1 cellular context compared by ENCODE assay signal in the genomic region with DNA sequence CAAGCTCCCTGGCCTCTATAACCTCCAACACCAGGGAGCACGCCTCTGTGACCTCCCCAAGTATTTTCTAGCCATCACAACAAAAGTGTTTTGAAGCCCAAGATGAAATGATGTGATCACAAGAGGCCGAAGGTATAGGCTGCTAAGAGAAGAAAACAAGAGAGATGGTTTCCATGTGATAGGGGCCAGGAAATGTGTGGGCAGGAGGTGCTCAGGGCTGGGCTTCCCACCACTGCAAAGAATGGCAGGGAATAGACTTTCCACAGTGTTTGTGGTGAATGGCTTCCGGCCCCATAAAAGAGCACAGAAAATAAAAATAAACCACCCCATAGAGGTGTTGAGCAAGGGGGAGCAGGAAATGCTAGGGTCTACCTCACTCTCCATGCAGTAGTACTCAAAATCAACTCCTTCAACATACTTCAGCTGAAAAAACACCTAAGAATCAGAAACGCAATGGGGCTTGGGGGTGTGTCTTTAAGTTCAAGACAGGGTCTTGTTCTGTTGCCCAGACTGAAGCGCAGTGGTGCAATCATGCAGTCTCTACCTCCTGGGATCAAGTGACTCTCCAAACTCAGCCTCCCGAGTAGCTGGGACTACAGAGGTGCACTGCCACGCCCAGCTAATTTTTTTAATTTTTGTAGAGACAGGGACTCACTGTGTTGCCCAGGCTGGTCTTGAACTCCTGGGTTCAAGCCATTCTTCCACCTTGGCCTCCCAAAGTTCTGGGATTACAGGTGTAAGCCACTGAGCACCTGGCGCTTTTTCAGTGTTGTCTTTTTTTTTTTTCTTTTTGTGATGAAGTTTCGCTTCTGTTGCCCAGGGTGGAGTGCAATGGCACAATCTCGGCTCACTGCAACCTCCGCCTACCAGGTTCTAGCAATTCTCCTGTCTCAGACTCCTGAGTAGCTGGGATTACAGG.
TF ChIP-seq lines count a peak whose summit lies in the region.

No MANE protein-coding gene starts in this region.

TF ChIP-seq in HepG2, 621 proteins besides CTCF, POLR2A, EP300 and RAD21 (continues in another document):
- TF ChIP-seq, protein P1, sequence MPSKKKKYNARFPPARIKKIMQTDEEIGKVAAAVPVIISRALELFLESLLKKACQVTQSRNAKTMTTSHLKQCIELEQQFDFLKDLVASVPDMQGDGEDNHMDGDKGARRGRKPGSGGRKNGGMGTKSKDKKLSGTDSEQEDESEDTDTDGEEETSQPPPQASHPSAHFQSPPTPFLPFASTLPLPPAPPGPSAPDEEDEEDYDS (CRISPR knock-in tag; IDR thresholded peaks at IDR 0.05), result no peak; the same call in 1 of the 2 replicates
- TF ChIP-seq TRIM22 (IDR thresholded peaks at IDR 0.05) (no peak), HOMEZ (CRISPR knock-in tag; IDR thresholded peaks at IDR 0.05; ENCODE audit: low read depth) (0 out of 2 replicates have a peak, but pooled peaks have one; percentile 50), ZNF337 (CRISPR knock-in tag; IDR thresholded peaks at IDR 0.05; ENCODE audit: borderline replicate concordance, low read depth) (no peak), ZNF550 (CRISPR knock-in tag; IDR thresholded peaks at IDR 0.05; ENCODE audit: borderline replicate concordance) (no peak), BRCA1 (CRISPR knock-in tag; IDR thresholded peaks at IDR 0.05) (no peak; the same call in 1 of the 2 replicates), CEBPG (CRISPR knock-in tag; IDR thresholded peaks at IDR 0.05) (no peak), ZNF598 (CRISPR knock-in tag; IDR thresholded peaks at IDR 0.05; ENCODE audit: borderline replicate concordance) (peak; percentile 62; the same call in 1 of the 2 replicates), ZNF772 (CRISPR knock-in tag; IDR thresholded peaks at IDR 0.05) (no peak), ZNF160 (CRISPR knock-in tag; IDR thresholded peaks at IDR 0.05) (0 out of 2 replicates have a peak, but pooled peaks have one; percentile 41), HOXA5 (CRISPR knock-in tag; IDR thresholded peaks at IDR 0.05) (no peak), PAX8 (CRISPR knock-in tag; IDR thresholded peaks at IDR 0.05; ENCODE audit: borderline replicate concordance) (no peak), RFXANK (CRISPR knock-in tag; IDR thresholded peaks at IDR 0.05) (no peak), ZMYM2 (CRISPR knock-in tag; IDR thresholded peaks at IDR 0.05) (no peak), HNRNPUL1 (IDR thresholded peaks at IDR 0.05; ENCODE audit: low read depth, low read length) (no peak), EHMT2 (IDR thresholded peaks at IDR 0.05; ENCODE audit: borderline replicate concordance, low read depth, low read length) (0 out of 2 replicates have a peak, but pooled peaks have one; percentile 43), SRY (CRISPR knock-in tag; IDR thresholded peaks at IDR 0.05) (no peak), ZNF430 (CRISPR knock-in tag; IDR thresholded peaks at IDR 0.05) (0 out of 2 replicates have a peak, but pooled peaks have one; percentile 50), NFIC (IDR thresholded peaks at IDR 0.05; ENCODE audit: low read length) (0 out of 2 replicates have a peak, but pooled peaks have one; percentile 2), SMAD3 (CRISPR knock-in tag; IDR thresholded peaks at IDR 0.05) (no peak), ZNF737 (CRISPR knock-in tag; IDR thresholded peaks at IDR 0.05; ENCODE audit: borderline replicate concordance) (0 out of 2 replicates have a peak, but pooled peaks have one; percentile 40), TEAD3 (CRISPR knock-in tag; optimal IDR thresholded peaks at IDR 0.05; ENCODE audit: borderline replicate concordance) (peak; percentile 40), MAX (IDR thresholded peaks at IDR 0.05) (no peak; the same call in 1 of the 2 replicates), ZNF44 (CRISPR knock-in tag; IDR thresholded peaks at IDR 0.05) (no peak), ZNF572 (CRISPR knock-in tag; IDR thresholded peaks at IDR 0.05) (peak; percentile 93; the same call in 1 of the 2 replicates), PHB2 (IDR thresholded peaks at IDR 0.05; ENCODE audit: partially characterized antibody) (no peak), TOPORS (CRISPR knock-in tag; IDR thresholded peaks at IDR 0.05) (no peak), ZBTB38 (CRISPR knock-in tag; IDR thresholded peaks at IDR 0.05) (0 out of 2 replicates have a peak, but pooled peaks have one; percentile 56), ZFY (CRISPR knock-in tag; IDR thresholded peaks at IDR 0.05) (no peak), IRF9 (CRISPR knock-in tag; IDR thresholded peaks at IDR 0.05; ENCODE audit: borderline replicate concordance) (0 out of 2 replicates have a peak, but pooled peaks have one; percentile 62)
- TF ChIP-seq, protein P2, sequence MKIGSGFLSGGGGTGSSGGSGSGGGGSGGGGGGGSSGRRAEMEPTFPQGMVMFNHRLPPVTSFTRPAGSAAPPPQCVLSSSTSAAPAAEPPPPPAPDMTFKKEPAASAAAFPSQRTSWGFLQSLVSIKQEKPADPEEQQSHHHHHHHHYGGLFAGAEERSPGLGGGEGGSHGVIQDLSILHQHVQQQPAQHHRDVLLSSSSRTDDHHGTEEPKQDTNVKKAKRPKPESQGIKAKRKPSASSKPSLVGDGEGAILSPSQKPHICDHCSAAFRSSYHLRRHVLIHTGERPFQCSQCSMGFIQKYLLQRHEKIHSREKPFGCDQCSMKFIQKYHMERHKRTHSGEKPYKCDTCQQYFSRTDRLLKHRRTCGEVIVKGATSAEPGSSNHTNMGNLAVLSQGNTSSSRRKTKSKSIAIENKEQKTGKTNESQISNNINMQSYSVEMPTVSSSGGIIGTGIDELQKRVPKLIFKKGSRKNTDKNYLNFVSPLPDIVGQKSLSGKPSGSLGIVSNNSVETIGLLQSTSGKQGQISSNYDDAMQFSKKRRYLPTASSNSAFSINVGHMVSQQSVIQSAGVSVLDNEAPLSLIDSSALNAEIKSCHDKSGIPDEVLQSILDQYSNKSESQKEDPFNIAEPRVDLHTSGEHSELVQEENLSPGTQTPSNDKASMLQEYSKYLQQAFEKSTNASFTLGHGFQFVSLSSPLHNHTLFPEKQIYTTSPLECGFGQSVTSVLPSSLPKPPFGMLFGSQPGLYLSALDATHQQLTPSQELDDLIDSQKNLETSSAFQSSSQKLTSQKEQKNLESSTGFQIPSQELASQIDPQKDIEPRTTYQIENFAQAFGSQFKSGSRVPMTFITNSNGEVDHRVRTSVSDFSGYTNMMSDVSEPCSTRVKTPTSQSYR (CRISPR knock-in tag; IDR thresholded peaks at IDR 0.05; ENCODE audit: borderline replicate concordance), result 0 out of 2 replicates have a peak, but pooled peaks have one; percentile 23
- TF ChIP-seq, protein P3, sequence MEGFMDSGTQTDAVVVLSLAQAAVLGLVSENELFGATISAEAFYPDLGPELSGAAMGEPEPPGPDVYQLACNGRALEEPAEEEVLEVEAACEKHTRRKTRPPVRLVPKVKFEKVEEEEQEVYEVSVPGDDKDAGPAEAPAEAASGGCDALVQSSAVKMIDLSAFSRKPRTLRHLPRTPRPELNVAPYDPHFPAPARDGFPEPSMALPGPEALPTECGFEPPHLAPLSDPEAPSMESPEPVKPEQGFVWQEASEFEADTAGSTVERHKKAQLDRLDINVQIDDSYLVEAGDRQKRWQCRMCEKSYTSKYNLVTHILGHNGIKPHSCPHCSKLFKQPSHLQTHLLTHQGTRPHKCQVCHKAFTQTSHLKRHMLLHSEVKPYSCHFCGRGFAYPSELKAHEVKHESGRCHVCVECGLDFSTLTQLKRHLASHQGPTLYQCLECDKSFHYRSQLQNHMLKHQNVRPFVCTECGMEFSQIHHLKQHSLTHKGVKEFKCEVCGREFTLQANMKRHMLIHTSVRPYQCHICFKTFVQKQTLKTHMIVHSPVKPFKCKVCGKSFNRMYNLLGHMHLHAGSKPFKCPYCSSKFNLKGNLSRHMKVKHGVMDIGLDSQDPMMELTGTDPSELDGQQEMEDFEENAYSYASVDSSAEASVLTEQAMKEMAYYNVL (CRISPR knock-in tag; IDR thresholded peaks at IDR 0.05; ENCODE audit: borderline replicate concordance), result no peak
- TF ChIP-seq, protein P4, sequence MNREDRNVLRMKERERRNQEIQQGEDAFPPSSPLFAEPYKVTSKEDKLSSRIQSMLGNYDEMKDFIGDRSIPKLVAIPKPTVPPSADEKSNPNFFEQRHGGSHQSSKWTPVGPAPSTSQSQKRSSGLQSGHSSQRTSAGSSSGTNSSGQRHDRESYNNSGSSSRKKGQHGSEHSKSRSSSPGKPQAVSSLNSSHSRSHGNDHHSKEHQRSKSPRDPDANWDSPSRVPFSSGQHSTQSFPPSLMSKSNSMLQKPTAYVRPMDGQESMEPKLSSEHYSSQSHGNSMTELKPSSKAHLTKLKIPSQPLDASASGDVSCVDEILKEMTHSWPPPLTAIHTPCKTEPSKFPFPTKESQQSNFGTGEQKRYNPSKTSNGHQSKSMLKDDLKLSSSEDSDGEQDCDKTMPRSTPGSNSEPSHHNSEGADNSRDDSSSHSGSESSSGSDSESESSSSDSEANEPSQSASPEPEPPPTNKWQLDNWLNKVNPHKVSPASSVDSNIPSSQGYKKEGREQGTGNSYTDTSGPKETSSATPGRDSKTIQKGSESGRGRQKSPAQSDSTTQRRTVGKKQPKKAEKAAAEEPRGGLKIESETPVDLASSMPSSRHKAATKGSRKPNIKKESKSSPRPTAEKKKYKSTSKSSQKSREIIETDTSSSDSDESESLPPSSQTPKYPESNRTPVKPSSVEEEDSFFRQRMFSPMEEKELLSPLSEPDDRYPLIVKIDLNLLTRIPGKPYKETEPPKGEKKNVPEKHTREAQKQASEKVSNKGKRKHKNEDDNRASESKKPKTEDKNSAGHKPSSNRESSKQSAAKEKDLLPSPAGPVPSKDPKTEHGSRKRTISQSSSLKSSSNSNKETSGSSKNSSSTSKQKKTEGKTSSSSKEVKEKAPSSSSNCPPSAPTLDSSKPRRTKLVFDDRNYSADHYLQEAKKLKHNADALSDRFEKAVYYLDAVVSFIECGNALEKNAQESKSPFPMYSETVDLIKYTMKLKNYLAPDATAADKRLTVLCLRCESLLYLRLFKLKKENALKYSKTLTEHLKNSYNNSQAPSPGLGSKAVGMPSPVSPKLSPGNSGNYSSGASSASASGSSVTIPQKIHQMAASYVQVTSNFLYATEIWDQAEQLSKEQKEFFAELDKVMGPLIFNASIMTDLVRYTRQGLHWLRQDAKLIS (CRISPR knock-in tag; IDR thresholded peaks at IDR 0.05), result 0 out of 2 replicates have a peak, but pooled peaks have one; percentile 15
- TF ChIP-seq, protein P5, sequence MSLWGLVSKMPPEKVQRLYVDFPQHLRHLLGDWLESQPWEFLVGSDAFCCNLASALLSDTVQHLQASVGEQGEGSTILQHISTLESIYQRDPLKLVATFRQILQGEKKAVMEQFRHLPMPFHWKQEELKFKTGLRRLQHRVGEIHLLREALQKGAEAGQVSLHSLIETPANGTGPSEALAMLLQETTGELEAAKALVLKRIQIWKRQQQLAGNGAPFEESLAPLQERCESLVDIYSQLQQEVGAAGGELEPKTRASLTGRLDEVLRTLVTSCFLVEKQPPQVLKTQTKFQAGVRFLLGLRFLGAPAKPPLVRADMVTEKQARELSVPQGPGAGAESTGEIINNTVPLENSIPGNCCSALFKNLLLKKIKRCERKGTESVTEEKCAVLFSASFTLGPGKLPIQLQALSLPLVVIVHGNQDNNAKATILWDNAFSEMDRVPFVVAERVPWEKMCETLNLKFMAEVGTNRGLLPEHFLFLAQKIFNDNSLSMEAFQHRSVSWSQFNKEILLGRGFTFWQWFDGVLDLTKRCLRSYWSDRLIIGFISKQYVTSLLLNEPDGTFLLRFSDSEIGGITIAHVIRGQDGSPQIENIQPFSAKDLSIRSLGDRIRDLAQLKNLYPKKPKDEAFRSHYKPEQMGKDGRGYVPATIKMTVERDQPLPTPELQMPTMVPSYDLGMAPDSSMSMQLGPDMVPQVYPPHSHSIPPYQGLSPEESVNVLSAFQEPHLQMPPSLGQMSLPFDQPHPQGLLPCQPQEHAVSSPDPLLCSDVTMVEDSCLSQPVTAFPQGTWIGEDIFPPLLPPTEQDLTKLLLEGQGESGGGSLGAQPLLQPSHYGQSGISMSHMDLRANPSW (CRISPR knock-in tag; IDR thresholded peaks at IDR 0.05; ENCODE audit: borderline replicate concordance), result no peak
- TF ChIP-seq, protein P6, sequence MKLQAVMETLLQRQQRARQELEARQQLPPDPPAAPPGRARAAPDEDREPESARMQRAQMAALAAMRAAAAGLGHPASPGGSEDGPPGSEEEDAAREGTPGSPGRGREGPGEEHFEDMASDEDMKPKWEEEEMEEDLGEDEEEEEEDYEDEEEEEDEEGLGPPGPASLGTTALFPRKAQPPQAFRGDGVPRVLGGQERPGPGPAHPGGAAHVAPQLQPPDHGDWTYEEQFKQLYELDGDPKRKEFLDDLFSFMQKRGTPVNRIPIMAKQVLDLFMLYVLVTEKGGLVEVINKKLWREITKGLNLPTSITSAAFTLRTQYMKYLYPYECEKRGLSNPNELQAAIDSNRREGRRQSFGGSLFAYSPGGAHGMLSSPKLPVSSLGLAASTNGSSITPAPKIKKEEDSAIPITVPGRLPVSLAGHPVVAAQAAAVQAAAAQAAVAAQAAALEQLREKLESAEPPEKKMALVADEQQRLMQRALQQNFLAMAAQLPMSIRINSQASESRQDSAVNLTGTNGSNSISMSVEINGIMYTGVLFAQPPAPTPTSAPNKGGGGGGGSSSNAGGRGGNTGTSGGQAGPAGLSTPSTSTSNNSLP (IDR thresholded peaks at IDR 0.05; ENCODE audit: low read depth, low read length), result no peak
